In the genomic region with DNA sequence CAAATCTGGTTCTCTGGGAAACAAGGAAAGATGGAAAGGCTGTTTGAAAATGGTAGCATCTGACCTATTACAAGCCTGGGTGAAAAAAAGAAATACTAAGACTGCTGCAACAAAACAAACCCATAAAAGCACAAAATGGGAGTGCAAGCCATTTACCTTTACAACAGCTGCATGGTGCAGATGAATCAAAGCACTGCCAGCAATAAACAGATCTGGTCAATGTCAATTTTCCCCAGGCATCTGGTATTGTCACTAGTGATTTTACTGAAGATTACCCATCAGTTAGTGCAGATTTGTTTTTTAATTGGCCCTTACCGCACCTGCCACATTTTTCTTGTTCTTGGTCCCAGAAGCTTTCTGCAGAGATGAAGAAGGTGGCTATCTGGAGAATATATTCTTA, we compare ENCODE assay signal across 22 cellular contexts.
A peak's percentile ranks its signal among the peaks of the same experiment; 100 is the strongest.
DNase-seq lines count a peak whose midpoint lies in the region; TF ChIP-seq lines count a peak whose summit lies in the region.
"Had no signal": no experiment of that assay in that cellular context is flagged by ENCODE, and none has a peak within 500 bp of the region (broad histone marks: within the 10 kb centered on the region; RNA-seq: fewer than 3 reads in every experiment).

No MANE protein-coding gene starts in this region.

- no peaks in the 10 kb centered on the region for H3K4me1 ChIP-seq in spleen
- H3K4me1 ChIP-seq: adrenal gland, heart left ventricle, psoas muscle had no signal

- H3K27me3 Mint-ChIP-seq in activated T-cell treated with anti-CD3 and anti-CD28 coated beads, Interleukin-2, amount 50 U/mL, for 24 hours: no peaks in the 10 kb centered on the region
- H3K27me3 Mint-ChIP-seq: activated CD4-positive, alpha-beta memory T cell treated with anti-CD3 and anti-CD28 coated beads, Interleukin-2, amount 10 ng/mL, durations not matched to agents 7 days and 5 days; CD4-positive, alpha-beta T cell had no signal

- no peak overlapping the region for H3K4me3 Mint-ChIP-seq in activated T-cell treated with anti-CD3 and anti-CD28 coated beads, Interleukin-2, amount 50 U/mL, for 24 hours
- H3K4me3 Mint-ChIP-seq: activated CD4-positive, alpha-beta memory T cell treated with anti-CD3 and anti-CD28 coated beads, Interleukin-2, amount 10 ng/mL, durations not matched to agents 7 days and 5 days; CD4-positive, alpha-beta T cell; type B pancreatic cell had no signal

- no peaks in the 10 kb centered on the region for H3K36me3 ChIP-seq in spleen
- H3K36me3 ChIP-seq: adrenal gland, brain microvascular endothelial cell, heart left ventricle, neutrophil had no signal

- H3K36me3 Mint-ChIP-seq in activated T-cell treated with anti-CD3 and anti-CD28 coated beads, Interleukin-2, amount 50 U/mL, for 24 hours (ENCODE audit: low read depth): no peaks in the 10 kb centered on the region
- H3K36me3 Mint-ChIP-seq: type B pancreatic cell had no signal

- peak; percentile 30 for DNase-seq in DMS 273 (lab: John Stamatoyannopoulos, UW; ENCODE audit: unreplicated experiment)
- DNase-seq in DMS 273 treated with DMSO at 0.1 percent for 48 hours (lab: John Stamatoyannopoulos, UW): no peak
- DNase-seq in NCI-H1694 (lab: John Stamatoyannopoulos, UW): peak; percentile 89
- DNase-seq in NCI-H524 treated with DMSO at 0.1 percent for 48 hours (lab: John Stamatoyannopoulos, UW): peak; percentile 92
- peak; percentile 7 for DNase-seq in left kidney (ENCODE audit: low read depth, low spot score)
- DNase-seq in GOT3 (lab: John Stamatoyannopoulos, UW): no peak
- DNase-seq in activated T-cell treated with anti-CD3 and anti-CD28 coated beads, Interleukin-2, amount 50 U/mL, for 24 hours: no peak
- no peak for DNase-seq in spleen
- DNase-seq: 8988T; activated CD4-positive, alpha-beta memory T cell treated with anti-CD3 and anti-CD28 coated beads, Interleukin-2, amount 10 ng/mL, durations not matched to agents 7 days and 5 days; activated naive CD4-positive, alpha-beta T cell; activated T-cell treated with anti-CD3 and anti-CD28 coated beads for 4 hours; adrenal gland; brain microvascular endothelial cell; CD4-positive, alpha-beta T cell; effector CD8-positive, alpha-beta T cell; heart left ventricle; kidney glomerular epithelial cell; NCI-H1048; psoas muscle had no signal

- WGBS in spleen, 5 donors: 86 to 97% (median 91%) methylated on average over 1 of the region's 1 CpG

- no peak overlapping the region for H3K27ac ChIP-seq in spleen
- H3K27ac ChIP-seq: adrenal gland, brain microvascular endothelial cell, heart left ventricle, neutrophil, psoas muscle had no signal

- no peak for TF ChIP-seq POLR2A in spleen (IDR thresholded peaks at IDR 0.05)

- intact Hi-C loops in spleen (cut with DNase I; ENCODE audit: low total_unique reads): no loop called here

- no peaks in the 10 kb centered on the region for H3K9me3 ChIP-seq in spleen
- H3K9me3 ChIP-seq: adrenal gland, heart left ventricle, neutrophil, psoas muscle had no signal

- no peak for TF ChIP-seq CTCF in spleen (IDR thresholded peaks at IDR 0.05 in 8 of 11, conservative IDR thresholded peaks at IDR 0.05 in 3 of 11)

- H3K27me3 ChIP-seq in spleen (replicated peaks in 1 of 7): no peaks in the 10 kb centered on the region
- H3K27me3 ChIP-seq: adrenal gland, brain microvascular endothelial cell, heart left ventricle, neutrophil had no signal

- H3K27ac Mint-ChIP-seq in activated T-cell treated with anti-CD3 and anti-CD28 coated beads, Interleukin-2, amount 50 U/mL, for 24 hours: no peak overlapping the region
- H3K27ac Mint-ChIP-seq: activated CD4-positive, alpha-beta memory T cell treated with anti-CD3 and anti-CD28 coated beads, Interleukin-2, amount 10 ng/mL, durations not matched to agents 7 days and 5 days; CD4-positive, alpha-beta T cell; type B pancreatic cell had no signal

- H3K4me3 ChIP-seq in spleen: no peak overlapping the region
- H3K4me3 ChIP-seq: adrenal gland, heart left ventricle, psoas muscle had no signal

- H3K9me3 Mint-ChIP-seq in activated T-cell treated with anti-CD3 and anti-CD28 coated beads, Interleukin-2, amount 50 U/mL, for 24 hours: peaks cover 12% of the 10 kb centered on the region
- H3K9me3 Mint-ChIP-seq: activated CD4-positive, alpha-beta memory T cell treated with anti-CD3 and anti-CD28 coated beads, Interleukin-2, amount 10 ng/mL, durations not matched to agents 7 days and 5 days; type B pancreatic cell had no signal

- no peaks in the 10 kb centered on the region for H3K4me1 Mint-ChIP-seq in activated T-cell treated with anti-CD3 and anti-CD28 coated beads, Interleukin-2, amount 50 U/mL, for 24 hours (ENCODE audit: low read depth)
- H3K4me1 Mint-ChIP-seq: activated CD4-positive, alpha-beta memory T cell treated with anti-CD3 and anti-CD28 coated beads, Interleukin-2, amount 10 ng/mL, durations not matched to agents 7 days and 5 days had no signal

Comparison
In these comparisons a context has a peak if more than half of its experiments do, and no peak if none do; other contexts are left out.
1. DNase-seq: peak in DMS 273 (single experiment), NCI-H1694 (single experiment), NCI-H524 treated with DMSO at 0.1 percent for 48 hours (single experiment) and left kidney (single experiment); none in DMS 273 treated with DMSO at 0.1 percent for 48 hours (single experiment), GOT3 (single experiment), activated T-cell treated with anti-CD3 and anti-CD28 coated beads, Interleukin-2, amount 50 U/mL, for 24 hours (single experiment) and spleen (single experiment).